Comparison of ENCODE assay signal across 9 cellular contexts in the genomic region with DNA sequence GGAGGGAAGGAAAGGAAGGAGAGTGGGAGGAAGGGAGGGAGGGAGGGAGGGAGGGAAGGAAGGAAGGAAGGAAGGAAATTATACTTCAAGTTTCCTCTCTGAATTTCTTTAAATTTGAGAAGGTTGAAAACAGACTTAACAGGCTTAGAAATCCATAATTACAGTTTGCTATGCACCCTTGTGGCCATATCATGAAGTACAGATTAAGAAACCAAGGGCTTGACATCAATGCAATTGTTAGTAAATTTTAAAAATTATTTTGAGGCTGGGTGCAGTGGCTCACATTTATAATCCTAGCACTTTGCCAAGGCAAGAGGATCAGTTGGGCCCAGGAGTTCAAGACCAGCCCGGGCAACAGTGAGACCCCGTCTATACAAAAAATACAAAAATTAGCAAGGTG. TPM values are rescaled to one million over a fixed set of nuclear protein-coding genes. Genes with fewer than 3 reads are reported as not detected.
DNase-seq lines count a peak whose midpoint lies in the region; ATAC-seq, FAIRE-seq and TF ChIP-seq lines count a peak whose summit lies in the region.
"Had no signal": no experiment of that assay in that cellular context is flagged by ENCODE, and none has a peak within 500 bp of the region (broad histone marks: within the 10 kb centered on the region; RNA-seq: fewer than 3 reads in every experiment).

No MANE protein-coding gene starts in this region.

- no peak overlapping the region for H3K27ac ChIP-seq in gastroesophageal sphincter
- H3K27ac ChIP-seq: SJCRH30 had no signal

- ATAC-seq in gastroesophageal sphincter: no peak
- no peak for ATAC-seq in HG03521 (IDR thresholded peaks at IDR 0.05; ENCODE audit: unreplicated experiment)
- no peak for ATAC-seq in HG03135 (IDR thresholded peaks at IDR 0.05; ENCODE audit: unreplicated experiment)

- DNase-seq in GM03348 (ENCODE audit: low spot score) (peak; percentile 45), SK-MEL-5 (ENCODE audit: low read depth, low spot score) (peak; percentile 49), NCI-H526 treated with DMSO at 0.1 percent for 48 hours (lab: John Stamatoyannopoulos, UW) (no peak)
- DNase-seq in stimulated activated naive CD4-positive, alpha-beta T cell treated with Interleukin-2 at 50 U/mL for 16 hours (lab: John Stamatoyannopoulos, UW): no peak

- TF ChIP-seq CTCF in gastroesophageal sphincter (IDR thresholded peaks at IDR 0.05): peak; percentile 13 to 38 (median 30)

- WGBS in gastroesophageal sphincter (ENCODE audit: low coverage in 1 of 2), 2 donors: 68 to 88% methylated on average over 2 of the region's 2 CpGs

- no peaks in the 10 kb centered on the region for H3K27me3 ChIP-seq in gastroesophageal sphincter
- H3K27me3 ChIP-seq: SJCRH30 had no signal

- in situ Hi-C loops in SK-MEL-5 (cut with HindIII; ENCODE audit: low pct_unique_long_range_greater_than_20kb, low sequenced_read_pairs): no loop called here

- H3K9me3 ChIP-seq in gastroesophageal sphincter: no peaks in the 10 kb centered on the region
- H3K9me3 ChIP-seq: SJCRH30 had no signal

- no peak for TF ChIP-seq EP300 in gastroesophageal sphincter (IDR thresholded peaks at IDR 0.05)

- H3K4me1 ChIP-seq in gastroesophageal sphincter: no peaks in the 10 kb centered on the region
- H3K4me1 ChIP-seq: SJCRH30 had no signal

- peak; percentile 90 for FAIRE-seq in A204.1 (lab: Jason Lieb, UNC)

- H3K36me3 ChIP-seq in gastroesophageal sphincter: peaks cover 0 to 64% of the 10 kb centered on the region in 2 donors

- no peak for TF ChIP-seq POLR2A in gastroesophageal sphincter (IDR thresholded peaks at IDR 0.05)

- no peak overlapping the region for H3K4me3 ChIP-seq in gastroesophageal sphincter
- H3K4me3 ChIP-seq: SJCRH30 had no signal

RNA-seq across cellular contexts. Expression of a gene that starts 14.4 kb away (rescaled TPM):
- 26.8 and 28.6 TPM in 2 replicates for total RNA-seq in SK-MEL-5 (2014; rRNA removed; shearing (Covaris generic))
- 47.9 and 49.4 TPM in 2 replicates for polyA plus RNA-seq in SK-MEL-5 (2015; cell fraction: cytosol; rRNA removed)
- 27.2 and 28.0 TPM in 2 replicates for polyA plus RNA-seq in SK-MEL-5 (2015; cell fraction: nucleus; rRNA removed)
- total RNA-seq in gastroesophageal sphincter: 10 to 100 TPM; 14.8 to 25.1 (median 21.6) TPM

RNA-seq across cellular contexts. Expression of a gene that starts 36.0 kb away (rescaled TPM):
- 53.6 and 54.4 TPM in 2 replicates for total RNA-seq in SK-MEL-5 (2014; rRNA removed; shearing (Covaris generic))
- polyA plus RNA-seq in SK-MEL-5 (2015; cell fraction: cytosol; rRNA removed): 54.9 and 61.2 TPM in 2 replicates
- 78.6 and 82.2 TPM in 2 replicates for polyA plus RNA-seq in SK-MEL-5 (2015; cell fraction: nucleus; rRNA removed)
- total RNA-seq in gastroesophageal sphincter: 1 to 10 TPM in 1 of 4 donors, under 1 TPM in 3; 0.54 to 1.5 (median 0.78) TPM

RNA-seq across cellular contexts. Expression of a gene that starts 47.3 kb away (rescaled TPM):
- total RNA-seq in SK-MEL-5 (2014; rRNA removed; shearing (Covaris generic)): 208 and 231 TPM in 2 replicates
- polyA plus RNA-seq in SK-MEL-5 (2015; cell fraction: cytosol; rRNA removed): 206 and 238 TPM in 2 replicates
- 160 and 167 TPM in 2 replicates for polyA plus RNA-seq in SK-MEL-5 (2015; cell fraction: nucleus; rRNA removed)
- total RNA-seq in gastroesophageal sphincter: 10 to 100 TPM; 40.3 to 68.9 (median 49.5) TPM

RNA-seq across cellular contexts. Expression of a gene that starts 51.0 kb away (rescaled TPM):
- 1.5 and 3.1 TPM in 2 replicates for total RNA-seq in SK-MEL-5 (2014; rRNA removed; shearing (Covaris generic))
- polyA plus RNA-seq in SK-MEL-5 (2015; cell fraction: cytosol; rRNA removed): 1.3 and 1.5 TPM in 2 replicates
- polyA plus RNA-seq in SK-MEL-5 (2015; cell fraction: nucleus; rRNA removed): 3.4 and 10.5 TPM in 2 replicates
- 10 to 100 TPM in 3 of 4 donors, 1 to 10 TPM in 1; 5.2 to 37.7 (median 16.2) TPM for total RNA-seq in gastroesophageal sphincter

Comparison
In these comparisons a context has a peak if more than half of its experiments do, and no peak if none do; other contexts are left out.
1. DNase-seq: peak in GM03348 (single experiment) and SK-MEL-5 (single experiment); none in NCI-H526 treated with DMSO at 0.1 percent for 48 hours (single experiment) and stimulated activated naive CD4-positive, alpha-beta T cell treated with Interleukin-2 at 50 U/mL for 16 hours (single experiment).
2. RNA of a gene that starts 36.0 kb away (total RNA-seq): 53.6 to 54.4 TPM in SK-MEL-5; 0.54 to 1.5 TPM in gastroesophageal sphincter; every median in the first group is over 10 times any median in the second.